ENCODE assay signal across 8 cellular contexts in the genomic region with DNA sequence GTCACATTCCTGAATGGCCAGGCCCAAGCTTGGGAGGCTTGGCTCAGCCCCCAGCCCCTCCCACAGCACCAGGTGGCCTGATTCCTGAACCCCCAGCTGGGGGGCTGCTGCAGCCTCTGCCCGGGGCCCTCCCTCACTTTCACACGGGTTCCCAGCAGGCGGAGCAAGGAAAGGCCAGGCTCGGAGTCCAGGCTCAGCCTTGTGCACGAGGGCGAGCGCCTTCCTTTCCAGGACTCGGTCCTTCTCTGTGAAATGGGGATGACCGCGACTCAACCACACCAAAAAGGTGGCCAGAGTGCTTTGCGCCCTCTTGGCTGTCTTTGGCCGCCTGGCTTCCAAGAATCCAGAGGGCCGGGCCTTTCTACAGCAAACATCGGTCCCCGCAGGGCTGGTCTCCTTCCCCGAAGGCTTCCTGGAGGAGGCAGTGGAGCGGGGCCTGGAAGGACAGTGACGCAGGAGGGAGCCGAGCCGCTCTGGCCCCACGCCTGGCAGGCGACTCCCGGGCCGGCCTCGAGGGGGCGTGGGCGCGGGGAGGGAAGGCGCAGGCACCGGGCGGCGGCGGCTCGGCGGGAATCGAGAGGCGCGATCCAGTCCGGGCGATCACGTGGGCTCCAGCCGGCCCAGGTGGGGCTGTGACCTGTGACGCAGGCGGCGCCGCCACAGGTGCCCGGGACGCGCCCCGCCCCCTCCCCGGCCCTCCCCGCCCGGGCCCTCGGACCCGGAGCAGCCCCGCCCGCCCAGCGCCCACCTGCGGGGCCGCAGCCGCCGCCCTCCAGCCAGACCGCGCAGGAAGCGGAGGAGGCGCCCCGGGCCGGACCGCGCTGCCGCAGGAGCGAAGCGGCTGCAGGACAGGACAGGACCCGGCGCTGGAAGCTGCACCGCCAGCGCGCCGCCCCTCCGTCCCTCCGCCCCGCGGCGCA. TPM values are rescaled to one million over a fixed set of nuclear protein-coding genes. Genes with fewer than 3 reads are reported as not detected.
DNase-seq lines count a peak whose midpoint lies in the region; ATAC-seq, FAIRE-seq and TF ChIP-seq lines count a peak whose summit lies in the region.

A gene (plus strand): TSS at position 775 of the 920 bp plus-strand sequence. CDS start 8,420 bp downstream, outside the sequence.

- no peaks in the 10 kb centered on the region for H3K9me3 Mint-ChIP-seq in activated B cell treated with CpG ODN at 0.5 μM for 24 hours

- peak; percentile 76 for DNase-seq in Daoy (ENCODE audit: low read depth)
- DNase-seq in NB4 (ENCODE audit: low read depth), result peak; percentile 70
- DNase-seq in activated B cell treated with CpG ODN at 0.5 μM for 24 hours, result no peak
- DNase-seq in endothelial cell of umbilical vein (ENCODE audit: low read depth, low spot score), result peak; percentile 32
- peak; percentile 91 to 93 (median 92) for DNase-seq in mucosa of descending colon
- peak; percentile 78 for DNase-seq in ureter (ENCODE audit: low spot score)
- no peak for DNase-seq in GM19239 (ENCODE audit: insufficient read length, low spot score)

- no peak within 1 kb of the TSS for H3K27ac ChIP-seq in endothelial cell of umbilical vein (ENCODE audit: insufficient read depth, low read depth, low read length)

- intact Hi-C loops in activated B cell treated with CpG ODN at 0.5 μM for 24 hours (cut with micrococcal nuclease), result loop anchor here (1.0 kb wide), 3 partner anchors 30 to 270 kb away; no protein-coding TSS in a partner anchor
- intact Hi-C loops in endothelial cell of umbilical vein (cut with micrococcal nuclease), result loop anchor here (1.0 to 5.0 kb wide), 5 partner anchors 17 to 348 kb away; no protein-coding TSS in a partner anchor
- intact Hi-C loops in mucosa of descending colon (cut with DNase I, micrococcal nuclease), result loop anchor here in 1 of 2 donors (5.0 kb wide), 1 partner anchor 163 kb away; no protein-coding TSS in a partner anchor

- H3K79me2 ChIP-seq in endothelial cell of umbilical vein (ENCODE audit: control insufficient read depth, insufficient read depth, low read length), result no peaks in the 10 kb centered on the region

- peaks cover 0 to 3% of the 10 kb centered on the region in 2 experiments for H3K27me3 ChIP-seq in endothelial cell of umbilical vein (ENCODE audit: control insufficient read depth in 2 of 2, insufficient read depth in 2 of 2, low read length in 2 of 2)

- no peaks in the 10 kb centered on the region for H3K4me1 ChIP-seq in endothelial cell of umbilical vein (ENCODE audit: control insufficient read depth, extremely low read depth, insufficient read depth, low read length)
- peaks cover 50% of the 10 kb centered on the region for H3K4me1 ChIP-seq in mucosa of descending colon (ENCODE audit: low read depth)

- H3K4me2 ChIP-seq in endothelial cell of umbilical vein (ENCODE audit: insufficient read depth, low read length), result no peak within 1 kb of the TSS

- H3K36me3 ChIP-seq in endothelial cell of umbilical vein (ENCODE audit: control insufficient read depth in 2 of 2, extremely low read depth in 1 of 2, insufficient read depth in 2 of 2, low read length in 2 of 2) (no peaks in the 10 kb centered on the region), mucosa of descending colon (ENCODE audit: low read depth) (no peaks in the 10 kb centered on the region)

- no peak for TF ChIP-seq POLR2A in NB4 (IDR thresholded peaks at IDR 0.05; ENCODE audit: extremely low read depth, insufficient read length)
- TF ChIP-seq POLR2A in endothelial cell of umbilical vein (IDR thresholded peaks at IDR 0.05; ENCODE audit: low read depth, low read length), result no peak

- no peak within 1 kb of the TSS for H3K27ac Mint-ChIP-seq in activated B cell treated with CpG ODN at 0.5 μM for 24 hours

- H3K4me1 Mint-ChIP-seq in activated B cell treated with CpG ODN at 0.5 μM for 24 hours, result peaks cover 2% of the 10 kb centered on the region

- no peaks in the 10 kb centered on the region for H3K9me1 ChIP-seq in endothelial cell of umbilical vein (replicated peaks; ENCODE audit: control insufficient read depth, extremely low read depth, insufficient read depth, low read length)

- H3K4me3 Mint-ChIP-seq in activated B cell treated with CpG ODN at 0.5 μM for 24 hours, result peak within 1 kb of the TSS; percentile 74

- TF ChIP-seq CTCF in NB4 (IDR thresholded peaks at IDR 0.05; ENCODE audit: low read depth, low read length) (peak; percentile 18), activated B cell treated with CpG ODN at 0.5 μM for 24 hours (IDR thresholded peaks at IDR 0.05) (no peak), endothelial cell of umbilical vein (IDR thresholded peaks at IDR 0.05; ENCODE audit: extremely low read depth in 1 of 2, insufficient read depth in 1 of 2, low read depth in 1 of 2, low read length in 2 of 2) (peak; percentile 48 to 55), mucosa of descending colon (IDR thresholded peaks at IDR 0.05) (peak; percentile 67)

- H3K9ac ChIP-seq in endothelial cell of umbilical vein (replicated peaks; ENCODE audit: extremely low read depth, insufficient read depth, low read length), result no peak within 1 kb of the TSS

- peak; percentile 43 for FAIRE-seq in endothelial cell of umbilical vein (lab: Jason Lieb, UNC)
- FAIRE-seq in GM19239 (lab: Jason Lieb, UNC), result no peak

- CTCF ChIA-PET in activated B cell treated with CpG ODN at 0.5 μM for 24 hours (lab: Charles Lee), result interaction anchor here (1.2 to 2.4 kb wide), 6 partner anchors 28 to 348 kb away, joined by 3 to 46 read pairs (median 7); a partner anchor contains a TSS
- CTCF ChIA-PET in endothelial cell of umbilical vein (lab: Charles Lee), result interaction anchor here (1.0 to 4.4 kb wide), 19 partner anchors 10 to 350 kb away, joined by 3 to 139 read pairs (median 10); a partner anchor contains a TSS

- H2AFZ ChIP-seq in endothelial cell of umbilical vein (ENCODE audit: low read depth, low read length), result no peak within 1 kb of the TSS

- H3K9me3 ChIP-seq in endothelial cell of umbilical vein (replicated peaks; ENCODE audit: control insufficient read depth, insufficient read depth, low read length) (no peaks in the 10 kb centered on the region), mucosa of descending colon (no peaks in the 10 kb centered on the region)

- ATAC-seq in activated B cell treated with CpG ODN at 0.5 μM for 24 hours (ENCODE audit: low read depth) (peak; percentile 57), mucosa of descending colon (peak; percentile 78), GM21786 (IDR thresholded peaks at IDR 0.05; ENCODE audit: unreplicated experiment) (no peak)

- no peaks in the 10 kb centered on the region for H4K20me1 ChIP-seq in endothelial cell of umbilical vein (replicated peaks; ENCODE audit: control insufficient read depth, extremely low read depth, insufficient read depth, low read length)

- H3K27me3 Mint-ChIP-seq in activated B cell treated with CpG ODN at 0.5 μM for 24 hours, result peaks cover 15% of the 10 kb centered on the region

- BruUV-seq in endothelial cell of umbilical vein (replicated peaks; lab: Mats Ljungman, UMichigan), result no TSS peak

- dilution Hi-C loops in endothelial cell of umbilical vein (cut with MboI; ENCODE audit: extremely low pct_ligation_motif_present, low sequenced_read_pairs), result no loop called here

- POLR2A ChIA-PET in activated B cell treated with CpG ODN at 0.5 μM for 24 hours (lab: Charles Lee), result no interaction called here
- POLR2A ChIA-PET in endothelial cell of umbilical vein (lab: Charles Lee), result no interaction called here

- H3K4me3 ChIP-seq in NB4 (ENCODE audit: low read depth, low read length) (no peak within 1 kb of the TSS), endothelial cell of umbilical vein (replicated peaks in 1 of 3; ENCODE audit: insufficient read depth in 1 of 3, low read depth in 1 of 3, low read length in 3 of 3) (peak within 1 kb of the TSS in 2 of 3 experiments; percentile 17 to 30), mucosa of descending colon (peak within 1 kb of the TSS; percentile 42)

- H3K36me3 Mint-ChIP-seq in activated B cell treated with CpG ODN at 0.5 μM for 24 hours (ENCODE audit: low read depth), result no peaks in the 10 kb centered on the region

TF ChIP-seq in endothelial cell of umbilical vein, 7 proteins besides CTCF, POLR2A, EP300 and RAD21:
- no peak for TF ChIP-seq MYC (IDR thresholded peaks at IDR 0.05; ENCODE audit: low read depth, low read length)
- no peak for TF ChIP-seq POLR2AphosphoS5 (IDR thresholded peaks at IDR 0.05; ENCODE audit: insufficient read depth, low read depth, low read length)
- TF ChIP-seq EZH2 (IDR thresholded peaks at IDR 0.05; ENCODE audit: borderline replicate concordance, low read depth, low read length, severe bottlenecking), result peak; percentile 53

RNA-seq across cellular contexts. Expression of the gene that starts here (rescaled TPM):
- total RNA-seq in Daoy (2014; rRNA removed; shearing (Covaris generic)), result 4.7 and 10.9 TPM in 2 replicates
- not detected in 2 replicates for total RNA-seq in activated B cell treated with CpG ODN at 0.5 μM for 24 hours
- total RNA-seq in endothelial cell of umbilical vein, result 0.51 and 1.3 TPM in 2 replicates
- polyA plus RNA-seq in endothelial cell of umbilical vein, result 0.52 and 0.80 TPM in 2 replicates
- polyA plus RNA-seq in endothelial cell of umbilical vein (2011; cell fraction: cytosol; rRNA removed), result 0.21 and 0.27 TPM in 2 replicates
- 0.75 and 0.87 TPM in 2 replicates for polyA plus RNA-seq in endothelial cell of umbilical vein (2011; cell fraction: nucleus; rRNA removed)
- 0.20 and 0.57 TPM in 2 replicates for polyA plus RNA-seq in endothelial cell of umbilical vein (2012)
- polyA minus RNA-seq in endothelial cell of umbilical vein, result 0.13 TPM in 1 of 2 replicates, not detected in the other
- 10.7 TPM for polyA minus RNA-seq in endothelial cell of umbilical vein (2011; cell fraction: cytosol; rRNA and poly(A)+ RNA removed)
- polyA minus RNA-seq in endothelial cell of umbilical vein (2011; cell fraction: nucleus; rRNA and poly(A)+ RNA removed), result 0.34 and 0.58 TPM in 2 replicates
- total RNA-seq in mucosa of descending colon, result 100 to 1,000 TPM in 1 of 3 donors, 10 to 100 TPM in 2; 51.2 to 101 (median 90.2) TPM
- 28.5 TPM for total RNA-seq in ureter

Comparison
In these comparisons a context has a peak if more than half of its experiments do, and no peak if none do; other contexts are left out.
1. Peak in ATAC-seq in activated B cell treated with CpG ODN at 0.5 μM for 24 hours; RNA of the gene not detected or under 1 TPM.
2. DNase-seq: peak in Daoy (single experiment), NB4 (single experiment), endothelial cell of umbilical vein (single experiment), mucosa of descending colon (3 of 3) and ureter (single experiment); none in activated B cell treated with CpG ODN at 0.5 μM for 24 hours (single experiment) and GM19239 (single experiment).